1 cellular context compared by ENCODE assay signal in genomic region chr3:184040010-184040409, GRCh38.
TF ChIP-seq lines count a peak whose summit lies in the region.

No MANE protein-coding gene starts in this region.

TF ChIP-seq in endothelial cell of umbilical vein, 7 proteins besides CTCF, POLR2A, EP300 and RAD21 (continued from another document):
- no peak for TF ChIP-seq EZH2 (IDR thresholded peaks at IDR 0.05; ENCODE audit: borderline replicate concordance, low read depth, low read length, severe bottlenecking)
- no peak for TF ChIP-seq FOS (IDR thresholded peaks at IDR 0.05; ENCODE audit: borderline replicate concordance, insufficient read depth, low read length)
- no peak for TF ChIP-seq JUN (IDR thresholded peaks at IDR 0.05; ENCODE audit: borderline replicate concordance, insufficient read depth, insufficient read length, low read depth)
- no peak for TF ChIP-seq POLR2AphosphoS5 (IDR thresholded peaks at IDR 0.05; ENCODE audit: insufficient read depth, low read depth, low read length)
